Comparison of ENCODE assay signal across 9 cellular contexts in genomic region chr5:38555354-38556114, GRCh38. TPM values are rescaled to one million over a fixed set of nuclear protein-coding genes. Genes with fewer than 3 reads are reported as not detected.
DNase-seq lines count a peak whose midpoint lies in the region; ATAC-seq and TF ChIP-seq lines count a peak whose summit lies in the region.
"Had no signal": no experiment of that assay in that cellular context is flagged by ENCODE, and none has a peak within 500 bp of the region (broad histone marks: within the 10 kb centered on the region; RNA-seq: fewer than 3 reads in every experiment).

No MANE protein-coding gene starts in this region.

- no peak for DNase-seq in activated naive CD4-positive, alpha-beta T cell treated with anti-CD3 and anti-CD28 coated beads for 36 hours
- DNase-seq in activated naive CD4-positive, alpha-beta T cell treated with anti-CD3 and anti-CD28 coated beads, Interleukin-2, amount 50 U/mL, for 72 hours (ENCODE audit: low spot score in 2 of 2), result no peak
- DNase-seq in MCF 10A (ENCODE audit: unreplicated experiment), result no peak
- DNase-seq in memory B cell (ENCODE audit: low spot score in 2 of 2), result no peak
- no peak for DNase-seq in transverse colon
- DNase-seq in NCI-H69 (lab: John Stamatoyannopoulos, UW), result no peak
- DNase-seq in stimulated activated CD4-positive, alpha-beta T cell treated with anti-CD3 and anti-CD28 coated beads, Interleukin-4, amount 100 ng/mL, for 1 hour, result no peak
- DNase-seq in islet precursor cell, result no peak
- DNase-seq: NCI-H526 treated with DMSO at 0.1 percent for 48 hours had no signal

- H3K9me3 ChIP-seq in transverse colon, result no peaks in the 10 kb centered on the region

- no peaks in the 10 kb centered on the region for H3K9me3 Mint-ChIP-seq in activated naive CD4-positive, alpha-beta T cell treated with anti-CD3 and anti-CD28 coated beads for 36 hours
- H3K9me3 Mint-ChIP-seq in activated naive CD4-positive, alpha-beta T cell treated with anti-CD3 and anti-CD28 coated beads, Interleukin-2, amount 50 U/mL, for 72 hours, result no peaks in the 10 kb centered on the region
- no peaks in the 10 kb centered on the region for H3K9me3 Mint-ChIP-seq in MCF 10A (ENCODE audit: unreplicated experiment)
- no peaks in the 10 kb centered on the region for H3K9me3 Mint-ChIP-seq in memory B cell

- H3K27ac ChIP-seq in transverse colon, result peak overlapping the region; percentile 83 to 93 (median 89)

- no peaks in the 10 kb centered on the region for H3K36me3 Mint-ChIP-seq in activated naive CD4-positive, alpha-beta T cell treated with anti-CD3 and anti-CD28 coated beads for 36 hours (ENCODE audit: low read depth)
- H3K36me3 Mint-ChIP-seq in activated naive CD4-positive, alpha-beta T cell treated with anti-CD3 and anti-CD28 coated beads, Interleukin-2, amount 50 U/mL, for 72 hours, result no peaks in the 10 kb centered on the region
- H3K36me3 Mint-ChIP-seq in MCF 10A (ENCODE audit: insufficient read depth, unreplicated experiment), result no peaks in the 10 kb centered on the region
- H3K36me3 Mint-ChIP-seq in memory B cell, result no peaks in the 10 kb centered on the region

- H3K36me3 ChIP-seq in transverse colon, result no peaks in the 10 kb centered on the region

- H3K27ac Mint-ChIP-seq in activated naive CD4-positive, alpha-beta T cell treated with anti-CD3 and anti-CD28 coated beads for 36 hours, result no peak overlapping the region
- no peak overlapping the region for H3K27ac Mint-ChIP-seq in activated naive CD4-positive, alpha-beta T cell treated with anti-CD3 and anti-CD28 coated beads, Interleukin-2, amount 50 U/mL, for 72 hours
- H3K27ac Mint-ChIP-seq in MCF 10A (ENCODE audit: low read depth, unreplicated experiment), result no peak overlapping the region
- no peak overlapping the region for H3K27ac Mint-ChIP-seq in memory B cell

- peak overlapping the region; percentile 78 for H3K4me3 Mint-ChIP-seq in activated naive CD4-positive, alpha-beta T cell treated with anti-CD3 and anti-CD28 coated beads for 36 hours
- H3K4me3 Mint-ChIP-seq in MCF 10A (ENCODE audit: unreplicated experiment) (peak overlapping the region; percentile 81), memory B cell (peak overlapping the region; percentile 78)

- H3K27me3 Mint-ChIP-seq in activated naive CD4-positive, alpha-beta T cell treated with anti-CD3 and anti-CD28 coated beads for 36 hours (ENCODE audit: low read depth), result peaks cover 51% of the 10 kb centered on the region
- H3K27me3 Mint-ChIP-seq in MCF 10A (ENCODE audit: insufficient read depth, unreplicated experiment) (no peaks in the 10 kb centered on the region), memory B cell (peaks cover 22% of the 10 kb centered on the region)

- CTCF ChIA-PET in activated naive CD4-positive, alpha-beta T cell treated with anti-CD3 and anti-CD28 coated beads for 36 hours (lab: Charles Lee), result interaction anchor here (0.9 to 3.2 kb wide), 2 partner anchors 46 to 114 kb away, joined by 3 to 14 read pairs; no protein-coding TSS in a partner anchor
- CTCF ChIA-PET in MCF 10A (lab: Yijun Ruan, JAX), result interaction anchor here (0.5 to 2.4 kb wide), 5 partner anchors 78 to 254 kb away, joined by 3 to 15 read pairs (median 5); no protein-coding TSS in a partner anchor

- intact Hi-C loops in activated naive CD4-positive, alpha-beta T cell treated with anti-CD3 and anti-CD28 coated beads for 36 hours (cut with micrococcal nuclease), result loop anchor here (5.0 to 10.0 kb wide), 3 partner anchors 109 to 517 kb away; partner anchors contain the start of gene RICTOR
- intact Hi-C loops in MCF 10A (cut with micrococcal nuclease) (loop anchor here (1.0 to 5.0 kb wide), 4 partner anchors 43 to 367 kb away; no protein-coding TSS in a partner anchor), transverse colon (cut with DNase I; ENCODE audit: low total_unique reads) (no loop called here)

- H3K4me1 ChIP-seq in transverse colon, result peaks cover 0 to 13% (median 0%) of the 10 kb centered on the region in 4 donors

- in situ Hi-C loops in transverse colon (cut with MboI; ENCODE audit: low pct_ligation_motif_present in 1 of 4, low pct_unique_long_range_greater_than_20kb in 1 of 4, low sequenced_read_pairs in 3 of 4), result loop anchor here in 1 of 4 donors (25.0 kb wide), 1 partner anchor 257 kb away; no protein-coding TSS in a partner anchor

- POLR2A ChIA-PET in MCF 10A (lab: Yijun Ruan, JAX), result interaction anchor here (1.0 to 1.3 kb wide), 3 partner anchors 43 to 291 kb away, joined by 3 to 4 read pairs (median 3); no protein-coding TSS in a partner anchor

- no peak for ATAC-seq in activated naive CD4-positive, alpha-beta T cell treated with anti-CD3 and anti-CD28 coated beads, Interleukin-2, amount 50 U/mL, for 72 hours
- ATAC-seq in memory B cell (ENCODE audit: low read depth), result no peak

- no peak for TF ChIP-seq CTCF in MCF 10A (IDR thresholded peaks at IDR 0.05; ENCODE audit: unreplicated experiment)
- TF ChIP-seq CTCF in transverse colon (IDR thresholded peaks at IDR 0.05), result no peak

- no peak for TF ChIP-seq POLR2A in transverse colon (IDR thresholded peaks at IDR 0.05)

- peaks cover 58% of the 10 kb centered on the region for H3K27me3 ChIP-seq in transverse colon

- H3K4me3 ChIP-seq in transverse colon, result peak overlapping the region; percentile 63 to 77 (median 72)

- 24 to 27% methylated on average over 10 to 12 of the region's 12 CpGs for WGBS in transverse colon (ENCODE audit: low coverage in 1 of 2), 2 donors

- TF ChIP-seq EP300 in transverse colon (IDR thresholded peaks at IDR 0.05; ENCODE audit: low read depth), result no peak

- peaks cover 7% of the 10 kb centered on the region for H3K4me1 Mint-ChIP-seq in activated naive CD4-positive, alpha-beta T cell treated with anti-CD3 and anti-CD28 coated beads for 36 hours (ENCODE audit: low read depth)
- H3K4me1 Mint-ChIP-seq in MCF 10A (ENCODE audit: insufficient read depth, unreplicated experiment), result peaks cover 5% of the 10 kb centered on the region
- H3K4me1 Mint-ChIP-seq in memory B cell, result peaks cover 5% of the 10 kb centered on the region

- BruUV-seq in MCF 10A (replicated peaks; lab: Mats Ljungman, UMichigan), result TSS peak; percentile 38

RNA-seq across cellular contexts. Expression of gene LIFR, which starts 0.9 kb away (rescaled TPM):
- under 1 TPM in 1 of 2 experiments, not detected in 1; 0.20 TPM for total RNA-seq in activated naive CD4-positive, alpha-beta T cell treated with anti-CD3 and anti-CD28 coated beads for 36 hours
- total RNA-seq in activated naive CD4-positive, alpha-beta T cell treated with anti-CD3 and anti-CD28 coated beads, Interleukin-2, amount 50 U/mL, for 72 hours, result under 1 TPM in 1 of 2 donors, not detected in 1; 0.25 TPM
- total RNA-seq in MCF 10A (2022) (3.7 and 3.9 TPM in 2 replicates), transverse colon (10 to 100 TPM in 3 of 4 donors, 1 to 10 TPM in 1; 4.9 to 28.1 (median 12.8) TPM)
